In the genomic region with DNA sequence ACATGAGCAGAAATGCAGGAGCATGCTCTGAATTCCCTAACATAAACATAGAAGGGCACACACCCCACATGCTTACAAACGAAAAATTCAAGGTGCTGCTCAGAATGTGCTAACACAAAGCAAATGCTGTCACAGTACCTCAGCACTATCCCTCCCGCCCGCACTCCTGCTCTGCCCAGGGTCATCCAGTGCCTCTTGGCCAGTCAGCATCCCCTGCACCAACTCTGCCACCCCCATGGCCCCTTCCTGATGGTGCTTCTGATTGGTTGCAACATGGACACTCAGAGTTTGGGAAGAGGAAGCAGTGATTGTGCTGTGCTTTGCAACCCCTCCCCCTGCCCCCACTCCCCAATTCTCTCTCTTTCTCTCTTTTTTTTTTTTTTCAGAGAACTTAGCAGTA, we compare ENCODE assay signal across 1 cellular context.
TF ChIP-seq lines count a peak whose summit lies in the region.

No MANE protein-coding gene starts in this region.

TF ChIP-seq in H1, 55 proteins besides CTCF, POLR2A, EP300 and RAD21:
- TF ChIP-seq KDM4A (IDR thresholded peaks at IDR 0.05; ENCODE audit: low read depth, low read length, severe bottlenecking) = no peak
- TF ChIP-seq, protein P1, sequence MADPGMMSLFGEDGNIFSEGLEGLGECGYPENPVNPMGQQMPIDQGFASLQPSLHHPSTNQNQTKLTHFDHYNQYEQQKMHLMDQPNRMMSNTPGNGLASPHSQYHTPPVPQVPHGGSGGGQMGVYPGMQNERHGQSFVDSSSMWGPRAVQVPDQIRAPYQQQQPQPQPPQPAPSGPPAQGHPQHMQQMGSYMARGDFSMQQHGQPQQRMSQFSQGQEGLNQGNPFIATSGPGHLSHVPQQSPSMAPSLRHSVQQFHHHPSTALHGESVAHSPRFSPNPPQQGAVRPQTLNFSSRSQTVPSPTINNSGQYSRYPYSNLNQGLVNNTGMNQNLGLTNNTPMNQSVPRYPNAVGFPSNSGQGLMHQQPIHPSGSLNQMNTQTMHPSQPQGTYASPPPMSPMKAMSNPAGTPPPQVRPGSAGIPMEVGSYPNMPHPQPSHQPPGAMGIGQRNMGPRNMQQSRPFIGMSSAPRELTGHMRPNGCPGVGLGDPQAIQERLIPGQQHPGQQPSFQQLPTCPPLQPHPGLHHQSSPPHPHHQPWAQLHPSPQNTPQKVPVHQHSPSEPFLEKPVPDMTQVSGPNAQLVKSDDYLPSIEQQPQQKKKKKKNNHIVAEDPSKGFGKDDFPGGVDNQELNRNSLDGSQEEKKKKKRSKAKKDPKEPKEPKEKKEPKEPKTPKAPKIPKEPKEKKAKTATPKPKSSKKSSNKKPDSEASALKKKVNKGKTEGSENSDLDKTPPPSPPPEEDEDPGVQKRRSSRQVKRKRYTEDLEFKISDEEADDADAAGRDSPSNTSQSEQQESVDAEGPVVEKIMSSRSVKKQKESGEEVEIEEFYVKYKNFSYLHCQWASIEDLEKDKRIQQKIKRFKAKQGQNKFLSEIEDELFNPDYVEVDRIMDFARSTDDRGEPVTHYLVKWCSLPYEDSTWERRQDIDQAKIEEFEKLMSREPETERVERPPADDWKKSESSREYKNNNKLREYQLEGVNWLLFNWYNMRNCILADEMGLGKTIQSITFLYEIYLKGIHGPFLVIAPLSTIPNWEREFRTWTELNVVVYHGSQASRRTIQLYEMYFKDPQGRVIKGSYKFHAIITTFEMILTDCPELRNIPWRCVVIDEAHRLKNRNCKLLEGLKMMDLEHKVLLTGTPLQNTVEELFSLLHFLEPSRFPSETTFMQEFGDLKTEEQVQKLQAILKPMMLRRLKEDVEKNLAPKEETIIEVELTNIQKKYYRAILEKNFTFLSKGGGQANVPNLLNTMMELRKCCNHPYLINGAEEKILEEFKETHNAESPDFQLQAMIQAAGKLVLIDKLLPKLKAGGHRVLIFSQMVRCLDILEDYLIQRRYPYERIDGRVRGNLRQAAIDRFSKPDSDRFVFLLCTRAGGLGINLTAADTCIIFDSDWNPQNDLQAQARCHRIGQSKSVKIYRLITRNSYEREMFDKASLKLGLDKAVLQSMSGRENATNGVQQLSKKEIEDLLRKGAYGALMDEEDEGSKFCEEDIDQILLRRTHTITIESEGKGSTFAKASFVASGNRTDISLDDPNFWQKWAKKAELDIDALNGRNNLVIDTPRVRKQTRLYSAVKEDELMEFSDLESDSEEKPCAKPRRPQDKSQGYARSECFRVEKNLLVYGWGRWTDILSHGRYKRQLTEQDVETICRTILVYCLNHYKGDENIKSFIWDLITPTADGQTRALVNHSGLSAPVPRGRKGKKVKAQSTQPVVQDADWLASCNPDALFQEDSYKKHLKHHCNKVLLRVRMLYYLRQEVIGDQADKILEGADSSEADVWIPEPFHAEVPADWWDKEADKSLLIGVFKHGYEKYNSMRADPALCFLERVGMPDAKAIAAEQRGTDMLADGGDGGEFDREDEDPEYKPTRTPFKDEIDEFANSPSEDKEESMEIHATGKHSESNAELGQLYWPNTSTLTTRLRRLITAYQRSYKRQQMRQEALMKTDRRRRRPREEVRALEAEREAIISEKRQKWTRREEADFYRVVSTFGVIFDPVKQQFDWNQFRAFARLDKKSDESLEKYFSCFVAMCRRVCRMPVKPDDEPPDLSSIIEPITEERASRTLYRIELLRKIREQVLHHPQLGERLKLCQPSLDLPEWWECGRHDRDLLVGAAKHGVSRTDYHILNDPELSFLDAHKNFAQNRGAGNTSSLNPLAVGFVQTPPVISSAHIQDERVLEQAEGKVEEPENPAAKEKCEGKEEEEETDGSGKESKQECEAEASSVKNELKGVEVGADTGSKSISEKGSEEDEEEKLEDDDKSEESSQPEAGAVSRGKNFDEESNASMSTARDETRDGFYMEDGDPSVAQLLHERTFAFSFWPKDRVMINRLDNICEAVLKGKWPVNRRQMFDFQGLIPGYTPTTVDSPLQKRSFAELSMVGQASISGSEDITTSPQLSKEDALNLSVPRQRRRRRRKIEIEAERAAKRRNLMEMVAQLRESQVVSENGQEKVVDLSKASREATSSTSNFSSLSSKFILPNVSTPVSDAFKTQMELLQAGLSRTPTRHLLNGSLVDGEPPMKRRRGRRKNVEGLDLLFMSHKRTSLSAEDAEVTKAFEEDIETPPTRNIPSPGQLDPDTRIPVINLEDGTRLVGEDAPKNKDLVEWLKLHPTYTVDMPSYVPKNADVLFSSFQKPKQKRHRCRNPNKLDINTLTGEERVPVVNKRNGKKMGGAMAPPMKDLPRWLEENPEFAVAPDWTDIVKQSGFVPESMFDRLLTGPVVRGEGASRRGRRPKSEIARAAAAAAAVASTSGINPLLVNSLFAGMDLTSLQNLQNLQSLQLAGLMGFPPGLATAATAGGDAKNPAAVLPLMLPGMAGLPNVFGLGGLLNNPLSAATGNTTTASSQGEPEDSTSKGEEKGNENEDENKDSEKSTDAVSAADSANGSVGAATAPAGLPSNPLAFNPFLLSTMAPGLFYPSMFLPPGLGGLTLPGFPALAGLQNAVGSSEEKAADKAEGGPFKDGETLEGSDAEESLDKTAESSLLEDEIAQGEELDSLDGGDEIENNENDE (IDR thresholded peaks at IDR 0.05; ENCODE audit: insufficient replicate concordance, low read length) = no peak
- TF ChIP-seq SIN3A (conservative IDR thresholded peaks at IDR 0.05 in 1 of 2, IDR thresholded peaks at IDR 0.05 in 1 of 2; ENCODE audit: low read depth in 1 of 2, low read length in 2 of 2) = no peak
- no peak for TF ChIP-seq NRF1 (IDR thresholded peaks at IDR 0.05; ENCODE audit: low read depth, low read length)
- no peak for TF ChIP-seq NANOG (IDR thresholded peaks at IDR 0.05; ENCODE audit: insufficient read depth, low read depth, low read length, poor library complexity, severe bottlenecking)
- no peak for TF ChIP-seq BCL11A (IDR thresholded peaks at IDR 0.05; ENCODE audit: low read depth in 2 of 2, low read length in 2 of 2)
- TF ChIP-seq RBBP5 (IDR thresholded peaks at IDR 0.05; ENCODE audit: borderline replicate concordance, low read depth, low read length) = no peak
- no peak for TF ChIP-seq PHF8 (conservative IDR thresholded peaks at IDR 0.05; ENCODE audit: low read depth, low read length)
- TF ChIP-seq POLR2AphosphoS5 (IDR thresholded peaks at IDR 0.05; ENCODE audit: low read depth, low read length) = no peak
- TF ChIP-seq RFX5 (IDR thresholded peaks at IDR 0.05; ENCODE audit: borderline replicate concordance, low read depth, low read length) = no peak
- no peak for TF ChIP-seq EZH2 (IDR thresholded peaks at IDR 0.05; ENCODE audit: low read depth, low read length, severe bottlenecking)
- no peak for TF ChIP-seq ATF2 (IDR thresholded peaks at IDR 0.05; ENCODE audit: low read length)
- TF ChIP-seq SAP30 (IDR thresholded peaks at IDR 0.05; ENCODE audit: insufficient read depth, insufficient replicate concordance, low read length) = no peak
- TF ChIP-seq TBP (IDR thresholded peaks at IDR 0.05; ENCODE audit: low read depth, low read length) = no peak
- no peak for TF ChIP-seq TCF12 (IDR thresholded peaks at IDR 0.05; ENCODE audit: low read depth, low read length)
- no peak for TF ChIP-seq JUND (IDR thresholded peaks at IDR 0.05; ENCODE audit: low read length)
- no peak for TF ChIP-seq MAFK (IDR thresholded peaks at IDR 0.05; ENCODE audit: low read depth, low read length)
- TF ChIP-seq TAF7 (optimal IDR thresholded peaks at IDR 0.05; ENCODE audit: borderline replicate concordance, low read depth, low read length) = no peak
- no peak for TF ChIP-seq FOSL1 (IDR thresholded peaks at IDR 0.05; ENCODE audit: insufficient read depth, low read depth, low read length)
